ENCODE assay signal across 20 cellular contexts in the genomic region with DNA sequence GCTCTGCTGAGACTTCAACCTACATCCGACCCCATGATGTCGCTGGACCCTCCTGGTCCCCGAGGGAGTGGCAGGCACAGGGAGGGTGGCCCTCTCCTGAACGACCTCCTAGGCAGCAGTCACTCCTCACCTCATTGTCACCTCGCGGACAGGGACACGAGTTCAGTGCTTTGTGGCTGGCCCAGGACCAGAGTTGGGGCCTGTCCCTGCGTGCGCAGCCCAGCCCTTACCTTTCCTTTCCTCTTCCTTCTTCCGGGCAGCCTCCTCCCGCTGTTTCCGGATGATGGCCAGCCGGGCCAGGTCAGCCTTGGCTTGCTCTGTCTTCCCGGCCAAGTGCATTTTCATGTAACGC. TPM values are rescaled to one million over a fixed set of nuclear protein-coding genes. Genes with fewer than 3 reads are reported as not detected.
A peak's percentile ranks its signal among the peaks of the same experiment; 100 is the strongest.
DNase-seq lines count a peak whose midpoint lies in the region; ATAC-seq, FAIRE-seq and TF ChIP-seq lines count a peak whose summit lies in the region.
"Had no signal": no experiment of that assay in that cellular context is flagged by ENCODE, and none has a peak within 500 bp of the region (broad histone marks: within the 10 kb centered on the region; RNA-seq: fewer than 3 reads in every experiment).

No MANE protein-coding gene starts in this region.

- H3K4me3 ChIP-seq in gastrocnemius medialis, result no peak overlapping the region
- H3K4me3 ChIP-seq: ascending aorta, colonic mucosa, HAP-1, left ventricle myocardium inferior, vagina had no signal

- CTCF ChIA-PET in activated CD4-positive, alpha-beta memory T cell treated with anti-CD3 and anti-CD28 coated beads for 36 hours (lab: Charles Lee), result no interaction called here

- no peak for TF ChIP-seq CTCF in gastrocnemius medialis (IDR thresholded peaks at IDR 0.05 in 4 of 5, conservative IDR thresholded peaks at IDR 0.05 in 1 of 5)

- H3K4me1 ChIP-seq in gastrocnemius medialis, result peaks cover 6 to 19% of the 10 kb centered on the region in 2 donors
- H3K4me1 ChIP-seq: colonic mucosa, HAP-1 had no signal

- peaks cover 20% of the 10 kb centered on the region for H3K4me1 Mint-ChIP-seq in activated naive CD4-positive, alpha-beta T cell treated with anti-CD3 and anti-CD28 coated beads, Interleukin-2, amount 50 U/mL, for 24 hours
- peaks cover 15% of the 10 kb centered on the region for H3K4me1 Mint-ChIP-seq in activated CD4-positive, alpha-beta memory T cell treated with anti-CD3 and anti-CD28 coated beads for 36 hours (ENCODE audit: low read depth)
- peaks cover 21 to 32% of the 10 kb centered on the region in 2 donors for H3K4me1 Mint-ChIP-seq in immature natural killer cell

- H3K27me3 ChIP-seq in gastrocnemius medialis, result no peaks in the 10 kb centered on the region
- H3K27me3 ChIP-seq: ascending aorta, colonic mucosa, vagina had no signal

- peak overlapping the region; percentile 90 for H3K27ac Mint-ChIP-seq in activated naive CD4-positive, alpha-beta T cell treated with anti-CD3 and anti-CD28 coated beads, Interleukin-2, amount 50 U/mL, for 24 hours
- peak overlapping the region; percentile 50 for H3K27ac Mint-ChIP-seq in activated CD4-positive, alpha-beta memory T cell treated with anti-CD3 and anti-CD28 coated beads for 36 hours
- peak overlapping the region in 4 of 6 donors; percentile 4 to 74 (median 36) for H3K27ac Mint-ChIP-seq in immature natural killer cell

- no peaks in the 10 kb centered on the region for H3K9me3 ChIP-seq in gastrocnemius medialis
- H3K9me3 ChIP-seq: ascending aorta, colonic mucosa, HAP-1, left ventricle myocardium inferior, vagina had no signal

- no peak overlapping the region for H3K27ac ChIP-seq in gastrocnemius medialis
- H3K27ac ChIP-seq: ascending aorta, colonic mucosa, left ventricle myocardium inferior, vagina had no signal

- H3K4me3 Mint-ChIP-seq in activated naive CD4-positive, alpha-beta T cell treated with anti-CD3 and anti-CD28 coated beads, Interleukin-2, amount 50 U/mL, for 24 hours, result no peak overlapping the region
- H3K4me3 Mint-ChIP-seq in activated CD4-positive, alpha-beta memory T cell treated with anti-CD3 and anti-CD28 coated beads for 36 hours, result peak overlapping the region; percentile 1
- no peak overlapping the region for H3K4me3 Mint-ChIP-seq in immature natural killer cell

- peaks cover 0 to 68% of the 10 kb centered on the region in 2 donors for H3K36me3 ChIP-seq in gastrocnemius medialis

- in situ Hi-C loops in gastrocnemius medialis (cut with MboI; ENCODE audit: low sequenced_read_pairs in 4 of 4), result no loop called here

- no peak for DNase-seq in activated naive CD4-positive, alpha-beta T cell (lab: John Stamatoyannopoulos, UW)
- no peak for DNase-seq in activated CD4-positive, alpha-beta memory T cell treated with anti-CD3 and anti-CD28 coated beads for 36 hours
- DNase-seq in immature natural killer cell (no peak), urothelium cell line (ENCODE audit: low spot score) (no peak), NCI-H1694 (lab: John Stamatoyannopoulos, UW) (no peak), gastrocnemius medialis (no peak), NCI-H82 (lab: John Stamatoyannopoulos, UW) (no peak)
- DNase-seq: activated CD4-positive, CD25-positive, alpha-beta regulatory T cell treated with anti-CD3 and anti-CD28 coated beads, Interleukin-2, amount 50 U/mL, for 72 hours; activated T-cell treated with anti-CD3 and anti-CD28 coated beads, Interleukin-2, amount 50 U/mL, for 1 hour; colonic mucosa; foreskin melanocyte; left ventricle myocardium inferior; NCI-H1417 treated with DMSO at 0.1 percent for 48 hours; NCI-H2227 treated with DMSO at 0.1 percent for 48 hours; SHP77 had no signal

- POLR2A ChIA-PET in activated CD4-positive, alpha-beta memory T cell treated with anti-CD3 and anti-CD28 coated beads for 36 hours (lab: Charles Lee), result interaction anchor here (2.0 to 2.5 kb wide), 2 partner anchors 10 to 17 kb away, joined by 7 read pairs; no protein-coding TSS in a partner anchor

- TF ChIP-seq POLR2A in gastrocnemius medialis (IDR thresholded peaks at IDR 0.05), result no peak

- FAIRE-seq in urothelium cell line (lab: Jason Lieb, UNC), result peak; percentile 27
- FAIRE-seq: endothelial cell of umbilical vein had no signal

- intact Hi-C loops in activated CD4-positive, alpha-beta memory T cell treated with anti-CD3 and anti-CD28 coated beads for 36 hours (cut with micrococcal nuclease), result no loop called here
- intact Hi-C loops in gastrocnemius medialis (cut with DNase I; ENCODE audit: low total_unique reads), result no loop called here

- no peaks in the 10 kb centered on the region for H3K27me3 Mint-ChIP-seq in activated naive CD4-positive, alpha-beta T cell treated with anti-CD3 and anti-CD28 coated beads, Interleukin-2, amount 50 U/mL, for 24 hours
- H3K27me3 Mint-ChIP-seq in activated CD4-positive, alpha-beta memory T cell treated with anti-CD3 and anti-CD28 coated beads for 36 hours, result no peaks in the 10 kb centered on the region
- peaks cover 0 to 4% (median 4%) of the 10 kb centered on the region in 3 donors for H3K27me3 Mint-ChIP-seq in immature natural killer cell (ENCODE audit: low read depth in 3 of 3)

- H3K9me3 Mint-ChIP-seq in activated naive CD4-positive, alpha-beta T cell treated with anti-CD3 and anti-CD28 coated beads, Interleukin-2, amount 50 U/mL, for 24 hours, result no peaks in the 10 kb centered on the region
- H3K9me3 Mint-ChIP-seq in activated CD4-positive, alpha-beta memory T cell treated with anti-CD3 and anti-CD28 coated beads for 36 hours, result no peaks in the 10 kb centered on the region
- H3K9me3 Mint-ChIP-seq in immature natural killer cell, result no peaks in the 10 kb centered on the region

- peaks cover 16% of the 10 kb centered on the region for H3K36me3 Mint-ChIP-seq in activated naive CD4-positive, alpha-beta T cell treated with anti-CD3 and anti-CD28 coated beads, Interleukin-2, amount 50 U/mL, for 24 hours
- peaks cover 56% of the 10 kb centered on the region for H3K36me3 Mint-ChIP-seq in activated CD4-positive, alpha-beta memory T cell treated with anti-CD3 and anti-CD28 coated beads for 36 hours
- peaks cover 4 to 8% (median 4%) of the 10 kb centered on the region in 3 donors for H3K36me3 Mint-ChIP-seq in immature natural killer cell

- ATAC-seq in gastrocnemius medialis, result no peak

RNA-seq across cellular contexts. Expression of a gene that starts 10.8 kb away (rescaled TPM):
- 100 to 1,000 TPM; 149 to 162 TPM for total RNA-seq in activated CD4-positive, alpha-beta memory T cell treated with anti-CD3 and anti-CD28 coated beads for 36 hours
- 10 to 100 TPM; 20.7 to 43.3 (median 30.0) TPM for polyA plus RNA-seq in immature natural killer cell
- 100 to 1,000 TPM in 3 of 4 donors, 10 to 100 TPM in 1; 81.7 to 258 (median 198) TPM for total RNA-seq in gastrocnemius medialis

RNA-seq across cellular contexts. Expression of a gene that starts 11.2 kb away (rescaled TPM):
- total RNA-seq in activated CD4-positive, alpha-beta memory T cell treated with anti-CD3 and anti-CD28 coated beads for 36 hours, result 100 to 1,000 TPM; 143 to 149 TPM
- 100 to 1,000 TPM; 265 to 362 (median 279) TPM for polyA plus RNA-seq in immature natural killer cell
- total RNA-seq in gastrocnemius medialis, result 10 to 100 TPM; 23.3 to 46.8 (median 28.0) TPM

RNA-seq across cellular contexts. Expression of a gene that starts 23.1 kb away (rescaled TPM):
- 100 to 1,000 TPM; 432 to 435 TPM for total RNA-seq in activated CD4-positive, alpha-beta memory T cell treated with anti-CD3 and anti-CD28 coated beads for 36 hours
- 100 to 1,000 TPM; 582 to 834 (median 626) TPM for polyA plus RNA-seq in immature natural killer cell
- total RNA-seq in gastrocnemius medialis, result 10 to 100 TPM; 24.7 to 38.7 (median 30.8) TPM

RNA-seq across cellular contexts. Expression of a gene that starts 41.0 kb away (rescaled TPM):
- total RNA-seq in activated CD4-positive, alpha-beta memory T cell treated with anti-CD3 and anti-CD28 coated beads for 36 hours, result 1 to 10 TPM; 7.4 TPM
- polyA plus RNA-seq in immature natural killer cell, result 1 to 10 TPM in 2 of 3 donors, under 1 TPM in 1; 0.83 to 3.7 (median 1.4) TPM
- total RNA-seq in gastrocnemius medialis, result 10 to 100 TPM in 2 of 4 donors, 1 to 10 TPM in 2; 7.8 to 14.1 (median 10.9) TPM

RNA-seq across cellular contexts. Expression of a gene that starts 41.1 kb away (rescaled TPM):
- 10 to 100 TPM; 57.7 to 60.3 TPM for total RNA-seq in activated CD4-positive, alpha-beta memory T cell treated with anti-CD3 and anti-CD28 coated beads for 36 hours
- 10 to 100 TPM; 18.4 to 26.6 (median 22.2) TPM for polyA plus RNA-seq in immature natural killer cell
- 10 to 100 TPM; 21.4 to 40.4 (median 26.1) TPM for total RNA-seq in gastrocnemius medialis

Comparison
In these comparisons a context has a peak if more than half of its experiments do, and no peak if none do; other contexts are left out.
1. H3K27ac Mint-ChIP-seq: peak in every context shown above with its lines; median percentile 90 in activated naive CD4-positive, alpha-beta T cell treated with anti-CD3 and anti-CD28 coated beads, Interleukin-2, amount 50 U/mL, for 24 hours; 50 in activated CD4-positive, alpha-beta memory T cell treated with anti-CD3 and anti-CD28 coated beads for 36 hours; 36 in immature natural killer cell.
2. RNA of a gene that starts 23.1 kb away (total RNA-seq): 432 to 435 TPM in activated CD4-positive, alpha-beta memory T cell treated with anti-CD3 and anti-CD28 coated beads for 36 hours; 24.7 to 38.7 TPM in gastrocnemius medialis; every median in the first group is over 10 times any median in the second.